29 cellular contexts compared by ENCODE assay signal in genomic region chr12:15004401-15004800, GRCh38. TPM values are rescaled to one million over a fixed set of nuclear protein-coding genes. Genes with fewer than 3 reads are reported as not detected.
"Had no signal": no experiment of that assay in that cellular context is flagged by ENCODE, and none has a peak within 500 bp of the region (broad histone marks: within the 10 kb centered on the region; RNA-seq: fewer than 3 reads in every experiment).

No MANE protein-coding gene starts in this region.

- H3K4me3 Mint-ChIP-seq: activated CD4-positive, alpha-beta T cell treated with anti-CD3 and anti-CD28 coated beads, Interleukin-2, amount 10 ng/mL, durations not matched to agents 24 days and 14 days; activated CD8-positive, alpha-beta T cell treated with anti-CD3 and anti-CD28 coated beads, Interleukin-2, amount 10 ng/mL, durations not matched to agents 7 days and 5 days; activated naive CD4-positive, alpha-beta T cell treated with anti-CD3 and anti-CD28 coated beads, Interleukin-2, amount 50 U/mL, for 24 hours; activated naive CD8-positive, alpha-beta T cell treated with anti-CD3 and anti-CD28 coated beads, Interleukin-2, amount 10 ng/mL, durations not matched to agents 7 days and 5 days; activated T-cell treated with anti-CD3 and anti-CD28 coated beads, Interleukin-2, amount 50 U/mL, for 24 hours; central memory CD8-positive, alpha-beta T cell had no signal

- H3K9me3 ChIP-seq: ascending aorta, MG63 had no signal

- DNase-seq: activated CD4-positive, alpha-beta T cell treated with anti-CD3 and anti-CD28 coated beads, Interleukin-2, amount 10 ng/mL, durations not matched to agents 24 days and 14 days; activated CD4-positive, alpha-beta T cell treated with anti-CD3 and anti-CD28 coated beads, Interleukin-2, amount 50 U/mL, for 48 hours; activated CD8-positive, alpha-beta T cell treated with anti-CD3 and anti-CD28 coated beads, Interleukin-2, amount 10 ng/mL, durations not matched to agents 7 days and 5 days; activated gamma-delta T cell; activated naive CD4-positive, alpha-beta T cell treated with Interleukin-2 at 50 U/mL for 16 hours; activated naive CD8-positive, alpha-beta T cell treated with anti-CD3 and anti-CD28 coated beads, Interleukin-2, amount 10 ng/mL, durations not matched to agents 7 days and 5 days; activated T-cell treated with anti-CD3 and anti-CD28 coated beads, Interleukin-2, amount 50 U/mL, for 24 hours; amygdala; Karpas-422; MG63; NCI-H1048; NCI-H1436; NCI-H1694; NCI-H1930; NCI-H2081 treated with DMSO at 0.1 percent for 48 hours; NCI-H226; Right ventricle myocardium superior; T1000 had no signal

- H3K9me3 Mint-ChIP-seq: activated CD4-positive, alpha-beta T cell treated with anti-CD3 and anti-CD28 coated beads, Interleukin-2, amount 10 ng/mL, durations not matched to agents 24 days and 14 days; activated naive CD4-positive, alpha-beta T cell treated with anti-CD3 and anti-CD28 coated beads, Interleukin-2, amount 50 U/mL, for 24 hours; activated naive CD8-positive, alpha-beta T cell treated with anti-CD3 and anti-CD28 coated beads, Interleukin-2, amount 10 ng/mL, durations not matched to agents 7 days and 5 days; activated T-cell treated with anti-CD3 and anti-CD28 coated beads, Interleukin-2, amount 50 U/mL, for 24 hours; activated T-helper 2 cell treated with anti-CD3 and anti-CD28 coated beads, Interferon-gamma antibody, Interleukin-2, Interleukin-4, amounts not matched to agents 10 μg/mL and 5 μg/mL and 100 μg/mL, durations not matched to agents 14 hours and 24 hours and 36 hours; central memory CD8-positive, alpha-beta T cell had no signal

- H3K36me3 Mint-ChIP-seq: activated naive CD4-positive, alpha-beta T cell treated with anti-CD3 and anti-CD28 coated beads, Interleukin-2, amount 50 U/mL, for 24 hours; activated naive CD8-positive, alpha-beta T cell treated with anti-CD3 and anti-CD28 coated beads, Interleukin-2, amount 10 ng/mL, durations not matched to agents 7 days and 5 days had no signal

- ATAC-seq: activated CD8-positive, alpha-beta T cell treated with anti-CD3 and anti-CD28 coated beads, Interleukin-2, amount 10 ng/mL, durations not matched to agents 7 days and 5 days had no signal

- H3K27ac ChIP-seq: ascending aorta, cardiac muscle cell, SK-N-MC had no signal

- H3K27ac Mint-ChIP-seq: activated CD4-positive, alpha-beta T cell treated with anti-CD3 and anti-CD28 coated beads, Interleukin-2, amount 10 ng/mL, durations not matched to agents 24 days and 14 days; activated CD8-positive, alpha-beta T cell treated with anti-CD3 and anti-CD28 coated beads, Interleukin-2, amount 10 ng/mL, durations not matched to agents 7 days and 5 days; activated naive CD4-positive, alpha-beta T cell treated with anti-CD3 and anti-CD28 coated beads, Interleukin-2, amount 50 U/mL, for 24 hours; activated naive CD8-positive, alpha-beta T cell treated with anti-CD3 and anti-CD28 coated beads, Interleukin-2, amount 10 ng/mL, durations not matched to agents 7 days and 5 days; activated T-cell treated with anti-CD3 and anti-CD28 coated beads, Interleukin-2, amount 50 U/mL, for 24 hours; activated T-helper 2 cell treated with anti-CD3 and anti-CD28 coated beads, Interferon-gamma antibody, Interleukin-2, Interleukin-4, amounts not matched to agents 10 μg/mL and 5 μg/mL and 100 μg/mL, durations not matched to agents 14 hours and 24 hours and 36 hours had no signal

- H3K4me3 ChIP-seq: ascending aorta, cardiac muscle cell, MG63, SK-N-MC had no signal

- H3K4me1 Mint-ChIP-seq: activated CD4-positive, alpha-beta T cell treated with anti-CD3 and anti-CD28 coated beads, Interleukin-2, amount 10 ng/mL, durations not matched to agents 24 days and 14 days; activated naive CD4-positive, alpha-beta T cell treated with anti-CD3 and anti-CD28 coated beads, Interleukin-2, amount 50 U/mL, for 24 hours; activated naive CD8-positive, alpha-beta T cell treated with anti-CD3 and anti-CD28 coated beads, Interleukin-2, amount 10 ng/mL, durations not matched to agents 7 days and 5 days; central memory CD8-positive, alpha-beta T cell had no signal

- H3K36me3 ChIP-seq: ascending aorta, cardiac muscle cell, MG63 had no signal

- H3K27me3 ChIP-seq: ascending aorta, cardiac muscle cell had no signal

RNA-seq across cellular contexts. Expression of gene PDE6H, which starts 31.6 kb away (rescaled TPM):
- total RNA-seq: activated CD4-positive, alpha-beta T cell treated with anti-CD3 and anti-CD28 coated beads, Interleukin-2, amount 10 ng/mL, durations not matched to agents 24 days and 14 days; activated naive CD8-positive, alpha-beta T cell treated with anti-CD3 and anti-CD28 coated beads, Interleukin-2, amount 10 ng/mL, durations not matched to agents 7 days and 5 days; activated T-helper 2 cell treated with anti-CD3 and anti-CD28 coated beads, Interferon-gamma antibody, Interleukin-2, Interleukin-4, amounts not matched to agents 10 μg/mL and 5 μg/mL and 100 μg/mL, durations not matched to agents 14 hours and 24 hours and 36 hours; ascending aorta; cardiac muscle cell; NCI-H460; OCI-LY7; Right ventricle myocardium superior; T-helper 1 cell treated with Interleukin-12 subunit alpha and Interleukin-12 subunit beta and Interleukin-4 antibody, amounts not matched to agents 30 ng/mL and 1 ng/mL, for 36 hours; T-helper 2 cell treated with Interferon-gamma antibody and Interleukin-4, amounts not matched to agents 100 ng/mL and 5 ng/mL, for 36 hours had no signal
- polyA plus RNA-seq: adipose tissue, cardiac muscle cell had no signal

RNA-seq across cellular contexts. Expression of gene ARHGDIB, which starts 43.0 kb away (rescaled TPM):
- total RNA-seq: NCI-H460 had no signal
